In the genomic region with DNA sequence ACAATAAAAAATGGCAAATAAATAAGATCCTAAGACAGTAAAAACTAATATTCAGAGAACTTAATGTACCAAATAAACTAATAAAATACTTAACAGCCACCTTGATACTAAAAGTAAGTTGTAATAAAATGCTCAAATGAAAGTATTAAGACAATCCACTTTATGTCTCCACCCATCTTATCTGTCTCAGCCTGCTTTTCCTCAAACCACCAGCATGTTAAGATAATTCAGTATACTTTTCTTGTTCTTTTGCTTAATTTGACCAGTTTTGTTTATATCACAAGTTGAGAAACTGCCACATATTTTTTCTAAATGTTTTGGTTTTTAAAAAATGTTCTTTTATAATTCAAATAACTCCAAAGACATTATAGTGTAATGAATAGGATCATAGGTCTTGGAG, we compare ENCODE assay signal across 25 cellular contexts.
"Had no signal": no experiment of that assay in that cellular context is flagged by ENCODE, and none has a peak within 500 bp of the region (broad histone marks: within the 10 kb centered on the region; RNA-seq: fewer than 3 reads in every experiment).

No MANE protein-coding gene starts in this region.

- H3K36me3 Mint-ChIP-seq: natural killer cell treated with Interleukin-12 subunit alpha and Interleukin-12 subunit beta and Interleukin-15 and Interleukin-18, amount 100 ng/mL, for 72 hours; stimulated activated effector memory CD8-positive, alpha-beta T cell treated with anti-CD3 and anti-CD28 coated beads, Interleukin-12 subunit alpha, Interleukin-12 subunit beta, amount 100 ng/mL, for 72 hours had no signal

- H2AFZ ChIP-seq: parathyroid adenoma had no signal

- H3K27me3 Mint-ChIP-seq: memory B cell; naive B cell; natural killer cell treated with Interleukin-12 subunit alpha and Interleukin-12 subunit beta and Interleukin-15 and Interleukin-18, amount 100 ng/mL, for 72 hours; progenitor cell of endocrine pancreas had no signal

- H3K36me3 ChIP-seq: esophagus squamous epithelium, neutrophil, right lobe of liver, stomach, thyroid gland had no signal

- H3K4me1 ChIP-seq: esophagus squamous epithelium, parathyroid adenoma, right lobe of liver, stomach, thyroid gland had no signal

- H3K27me3 ChIP-seq: dorsolateral prefrontal cortex, esophagus squamous epithelium, neutrophil, right lobe of liver, stomach, thyroid gland had no signal

- H3K4me1 Mint-ChIP-seq: memory B cell; stimulated activated effector memory CD8-positive, alpha-beta T cell treated with anti-CD3 and anti-CD28 coated beads, Interleukin-12 subunit alpha, Interleukin-12 subunit beta, amount 100 ng/mL, for 72 hours had no signal

- FAIRE-seq: endothelial cell of umbilical vein, frontal cortex, keratinocyte had no signal

- H3K4me2 ChIP-seq: smooth muscle cell had no signal

- H3K9me3 Mint-ChIP-seq: memory B cell; naive B cell; natural killer cell treated with Interleukin-12 subunit alpha and Interleukin-12 subunit beta and Interleukin-15 and Interleukin-18, amount 100 ng/mL, for 72 hours; stimulated activated effector memory CD8-positive, alpha-beta T cell treated with anti-CD3 and anti-CD28 coated beads, Interleukin-12 subunit alpha, Interleukin-12 subunit beta, amount 100 ng/mL, for 72 hours had no signal

- H3K27ac ChIP-seq: dorsolateral prefrontal cortex, esophagus squamous epithelium, neutrophil, parathyroid adenoma, right lobe of liver, stomach, thyroid gland had no signal

- H3K27ac Mint-ChIP-seq: memory B cell; natural killer cell treated with Interleukin-12 subunit alpha and Interleukin-12 subunit beta and Interleukin-15 and Interleukin-18, amount 100 ng/mL, for 72 hours; stimulated activated effector memory CD8-positive, alpha-beta T cell treated with anti-CD3 and anti-CD28 coated beads, Interleukin-12 subunit alpha, Interleukin-12 subunit beta, amount 100 ng/mL, for 72 hours had no signal

- H3K4me3 Mint-ChIP-seq: memory B cell; naive B cell; natural killer cell treated with Interleukin-12 subunit alpha and Interleukin-12 subunit beta and Interleukin-15 and Interleukin-18, amount 100 ng/mL, for 72 hours; neural crest cell; stimulated activated effector memory CD8-positive, alpha-beta T cell treated with anti-CD3 and anti-CD28 coated beads, Interleukin-12 subunit alpha, Interleukin-12 subunit beta, amount 100 ng/mL, for 72 hours had no signal

- DNase-seq: dorsolateral prefrontal cortex; effector CD4-positive, alpha-beta T cell; esophagus squamous epithelium; left ventricle myocardium superior; mucosa of descending colon; naive B cell; right lobe of liver; stimulated activated CD4-positive, alpha-beta T cell treated with anti-CD3 and anti-CD28 coated beads, Interleukin-2, amount 100 ng/mL, for 24 hours; stimulated activated CD4-positive, alpha-beta T cell treated with anti-CD3 and anti-CD28 coated beads, Interleukin-4, amount 100 ng/mL, for 24 hours; stimulated activated naive CD4-positive, alpha-beta T cell treated with Interleukin-2 at 50 U/mL for 16 hours; stomach; thyroid gland; trophoblast cell had no signal

- H3K79me2 ChIP-seq: parathyroid adenoma had no signal

- H3K4me3 ChIP-seq: dorsolateral prefrontal cortex, esophagus squamous epithelium, lung, mucosa of descending colon, right lobe of liver, smooth muscle cell, stomach, thyroid gland had no signal

- H3K9me3 ChIP-seq: esophagus squamous epithelium, mucosa of descending colon, neutrophil, right lobe of liver, stomach, thyroid gland had no signal
